8 cellular contexts compared by ENCODE assay signal in genomic region chr11:36469063-36469462, GRCh38. TPM values are rescaled to one million over a fixed set of nuclear protein-coding genes. Genes with fewer than 3 reads are reported as not detected.
DNase-seq lines count a peak whose midpoint lies in the region; ATAC-seq and TF ChIP-seq lines count a peak whose summit lies in the region.

No MANE protein-coding gene starts in this region.

- no peak overlapping the region for H2AFZ ChIP-seq in smooth muscle cell (ENCODE audit: low read depth)

- intact Hi-C loops in MCF 10A (cut with micrococcal nuclease) (no loop called here), breast epithelium (cut with DNase I; ENCODE audit: low total_unique reads) (no loop called here)

- H3K36me3 ChIP-seq in breast epithelium (no peaks in the 10 kb centered on the region), smooth muscle cell (ENCODE audit: low read depth) (no peaks in the 10 kb centered on the region)

- H3K9ac ChIP-seq in smooth muscle cell (ENCODE audit: low read depth): no peak overlapping the region

- peaks cover 17% of the 10 kb centered on the region for H3F3A ChIP-seq in smooth muscle cell (ENCODE audit: low read depth)

- no peaks in the 10 kb centered on the region for H3K27me3 Mint-ChIP-seq in MCF 10A (ENCODE audit: insufficient read depth, unreplicated experiment)
- no peaks in the 10 kb centered on the region for H3K27me3 Mint-ChIP-seq in effector memory CD8-positive, alpha-beta T cell

- H3K4me3 ChIP-seq in breast epithelium (no peak overlapping the region), NB4 (ENCODE audit: low read depth, low read length) (no peak overlapping the region), smooth muscle cell (no peak overlapping the region)

- peak overlapping the region; percentile 60 for H3K4me2 ChIP-seq in smooth muscle cell

- H3K36me3 Mint-ChIP-seq in MCF 10A (ENCODE audit: insufficient read depth, unreplicated experiment): peaks cover 7% of the 10 kb centered on the region
- peaks cover 6% of the 10 kb centered on the region for H3K36me3 Mint-ChIP-seq in effector memory CD8-positive, alpha-beta T cell (ENCODE audit: insufficient read depth)

- H3K4me1 Mint-ChIP-seq in MCF 10A (ENCODE audit: insufficient read depth, unreplicated experiment): peaks cover 18% of the 10 kb centered on the region
- H3K4me1 Mint-ChIP-seq in effector memory CD8-positive, alpha-beta T cell (ENCODE audit: low read depth in 2 of 2): peaks cover 24 to 52% of the 10 kb centered on the region in 2 donors

- no peaks in the 10 kb centered on the region for H4K20me1 ChIP-seq in smooth muscle cell (ENCODE audit: low read depth)

- BruUV-seq in MCF 10A (replicated peaks; lab: Mats Ljungman, UMichigan): no TSS peak

- H3K79me2 ChIP-seq in smooth muscle cell (ENCODE audit: low read depth): no peaks in the 10 kb centered on the region

- ATAC-seq in effector memory CD8-positive, alpha-beta T cell (replicated peaks): peak; percentile 39
- no peak for ATAC-seq in GM19395 (IDR thresholded peaks at IDR 0.05; ENCODE audit: unreplicated experiment)
- ATAC-seq in HG03039 (IDR thresholded peaks at IDR 0.05; ENCODE audit: unreplicated experiment): no peak
- no peak for ATAC-seq in GM19452 (IDR thresholded peaks at IDR 0.05; ENCODE audit: unreplicated experiment)

- no peak overlapping the region for H3K27ac ChIP-seq in breast epithelium
- H3K27ac ChIP-seq in smooth muscle cell (ENCODE audit: low read depth): peak overlapping the region; percentile 79

- H3K4me1 ChIP-seq in breast epithelium (no peaks in the 10 kb centered on the region), smooth muscle cell (ENCODE audit: low read depth) (peaks cover 23% of the 10 kb centered on the region)

- DNase-seq in MCF 10A (ENCODE audit: unreplicated experiment) (peak; percentile 14), breast epithelium (ENCODE audit: low spot score in 2 of 2) (no peak), NB4 (ENCODE audit: low read depth) (peak; percentile 29), smooth muscle cell (lab: John Stamatoyannopoulos, UW; ENCODE audit: unreplicated experiment) (no peak)
- DNase-seq in effector memory CD8-positive, alpha-beta T cell: peak; percentile 39 to 44 (median 43)

- H3K4me3 Mint-ChIP-seq in MCF 10A (ENCODE audit: unreplicated experiment): no peak overlapping the region
- no peak overlapping the region for H3K4me3 Mint-ChIP-seq in effector memory CD8-positive, alpha-beta T cell

- 37% methylated on average over 2 of the region's 2 CpGs for WGBS in smooth muscle cell (ENCODE audit: low lambda C conversion rate)

- H3K9me3 Mint-ChIP-seq in MCF 10A (ENCODE audit: unreplicated experiment): no peaks in the 10 kb centered on the region
- H3K9me3 Mint-ChIP-seq in effector memory CD8-positive, alpha-beta T cell: no peaks in the 10 kb centered on the region

- H3K27me3 ChIP-seq in breast epithelium (no peaks in the 10 kb centered on the region), smooth muscle cell (ENCODE audit: low read depth) (no peaks in the 10 kb centered on the region)

- CTCF ChIA-PET in MCF 10A (lab: Yijun Ruan, JAX): interaction anchor here (0.6 to 5.9 kb wide), 6 partner anchors 9 to 169 kb away, joined by 3 to 49 read pairs (median 6); no protein-coding TSS in a partner anchor

- TF ChIP-seq CTCF in MCF 10A (IDR thresholded peaks at IDR 0.05; ENCODE audit: unreplicated experiment) (no peak), breast epithelium (IDR thresholded peaks at IDR 0.05) (no peak), NB4 (IDR thresholded peaks at IDR 0.05; ENCODE audit: low read depth, low read length) (peak; percentile 29), smooth muscle cell (IDR thresholded peaks at IDR 0.05; ENCODE audit: borderline replicate concordance, insufficient read depth, poor library complexity, severe bottlenecking) (peak; percentile 44)

- POLR2A ChIA-PET in MCF 10A (lab: Yijun Ruan, JAX): interaction anchor here (0.9 kb wide), 1 partner anchor 14 kb away, joined by 3 read pairs; no protein-coding TSS in a partner anchor

- TF ChIP-seq POLR2A in breast epithelium (IDR thresholded peaks at IDR 0.05) (no peak), NB4 (IDR thresholded peaks at IDR 0.05; ENCODE audit: extremely low read depth, insufficient read length) (no peak)

- H3K27ac Mint-ChIP-seq in MCF 10A (ENCODE audit: low read depth, unreplicated experiment): no peak overlapping the region
- H3K27ac Mint-ChIP-seq in effector memory CD8-positive, alpha-beta T cell: peak overlapping the region; percentile 86 to 87

- H3K9me3 ChIP-seq in breast epithelium: no peaks in the 10 kb centered on the region
- H3K9me3 ChIP-seq in smooth muscle cell (replicated peaks; ENCODE audit: low read depth): no peaks in the 10 kb centered on the region

RNA-seq across cellular contexts. Expression of gene TRAF6, which starts 41.0 kb away (rescaled TPM):
- total RNA-seq in MCF 10A (2022) (9.2 and 12.2 TPM in 2 replicates), breast epithelium (10 to 100 TPM; 11.5 to 19.9 (median 16.8) TPM), smooth muscle cell (18.9 and 19.7 TPM in 2 replicates)
- polyA plus RNA-seq in smooth muscle cell: 9.9 and 14.7 TPM in 2 replicates

Comparison
In these comparisons a context has a peak if more than half of its experiments do, and no peak if none do; other contexts are left out.
1. DNase-seq: peak in MCF 10A (single experiment), NB4 (single experiment) and effector memory CD8-positive, alpha-beta T cell (3 of 3); none in breast epithelium (0 of 2) and smooth muscle cell (single experiment).
2. CTCF ChIP-seq: peak in NB4 (single experiment) and smooth muscle cell (single experiment); none in MCF 10A (single experiment) and breast epithelium (0 of 3).